ENCODE assay signal across 1 cellular context in the genomic region with DNA sequence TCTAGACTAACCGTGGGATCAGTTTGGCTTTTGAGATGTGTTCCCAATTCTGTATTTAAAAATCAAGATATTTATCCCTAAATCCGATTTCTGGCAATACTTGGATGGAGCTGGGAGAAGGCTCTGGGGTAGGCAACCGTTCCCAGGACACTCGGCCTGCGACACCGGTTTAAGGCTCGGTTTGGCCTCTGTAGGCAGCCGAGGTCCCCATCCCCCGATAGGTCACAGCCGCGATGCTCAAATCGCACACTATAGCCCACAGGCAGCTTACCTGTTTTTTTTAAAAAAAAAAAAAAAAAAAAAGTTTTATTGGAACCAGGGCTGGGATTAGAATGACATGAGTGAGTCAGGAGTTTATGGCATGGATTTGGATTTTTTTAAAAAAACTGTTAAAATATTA.
TF ChIP-seq lines count a peak whose summit lies in the region.

No MANE protein-coding gene starts in this region.

TF ChIP-seq in HepG2, 621 proteins besides CTCF, POLR2A, EP300 and RAD21:
- TF ChIP-seq TCF12 (IDR thresholded peaks at IDR 0.05) (no peak), TCF12 (CRISPR knock-in tag; IDR thresholded peaks at IDR 0.05) (no peak), ZNF562 (CRISPR knock-in tag; IDR thresholded peaks at IDR 0.05; ENCODE audit: borderline replicate concordance) (no peak), ZNF30 (CRISPR knock-in tag; IDR thresholded peaks at IDR 0.05) (no peak), ZNF703 (CRISPR knock-in tag; IDR thresholded peaks at IDR 0.05; ENCODE audit: borderline replicate concordance) (no peak), ZNF501 (CRISPR knock-in tag; IDR thresholded peaks at IDR 0.05) (no peak), TSC22D2 (CRISPR knock-in tag; IDR thresholded peaks at IDR 0.05; ENCODE audit: borderline replicate concordance) (no peak), SMAD1 (CRISPR knock-in tag; IDR thresholded peaks at IDR 0.05; ENCODE audit: borderline replicate concordance, low read depth) (no peak), MAFK (conservative IDR thresholded peaks at IDR 0.05 in 1 of 2, IDR thresholded peaks at IDR 0.05 in 1 of 2; ENCODE audit: low read length in 2 of 2) (no peak)
- TF ChIP-seq, protein P1, sequence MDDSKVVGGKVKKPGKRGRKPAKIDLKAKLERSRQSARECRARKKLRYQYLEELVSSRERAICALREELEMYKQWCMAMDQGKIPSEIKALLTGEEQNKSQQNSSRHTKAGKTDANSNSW (CRISPR knock-in tag; IDR thresholded peaks at IDR 0.05; ENCODE audit: borderline replicate concordance): no peak
- TF ChIP-seq, protein P2, sequence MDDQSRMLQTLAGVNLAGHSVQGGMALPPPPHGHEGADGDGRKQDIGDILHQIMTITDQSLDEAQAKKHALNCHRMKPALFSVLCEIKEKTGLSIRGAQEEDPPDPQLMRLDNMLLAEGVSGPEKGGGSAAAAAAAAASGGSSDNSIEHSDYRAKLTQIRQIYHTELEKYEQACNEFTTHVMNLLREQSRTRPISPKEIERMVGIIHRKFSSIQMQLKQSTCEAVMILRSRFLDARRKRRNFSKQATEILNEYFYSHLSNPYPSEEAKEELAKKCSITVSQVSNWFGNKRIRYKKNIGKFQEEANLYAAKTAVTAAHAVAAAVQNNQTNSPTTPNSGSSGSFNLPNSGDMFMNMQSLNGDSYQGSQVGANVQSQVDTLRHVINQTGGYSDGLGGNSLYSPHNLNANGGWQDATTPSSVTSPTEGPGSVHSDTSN (CRISPR knock-in tag; IDR thresholded peaks at IDR 0.05; ENCODE audit: borderline replicate concordance): no peak
TF ChIP-seq in HepG2: peak in this region for 0.
